Comparison of ENCODE assay signal across 1 cellular context in genomic region chr1:235971571-235972315, GRCh38.
TF ChIP-seq lines count a peak whose summit lies in the region.

No MANE protein-coding gene starts in this region.

TF ChIP-seq in GM12878, 131 proteins besides CTCF, POLR2A, EP300 and RAD21 (continued from another document and continues in another):
- no peak for TF ChIP-seq E2F8 (IDR thresholded peaks at IDR 0.05; ENCODE audit: low read depth, partially characterized antibody)
- no peak for TF ChIP-seq NKRF (conservative IDR thresholded peaks at IDR 0.05)
- 0 out of 3 replicates have a peak, but pooled peaks have one; percentile 43 for TF ChIP-seq POU2F2 (IDR thresholded peaks at IDR 0.05; ENCODE audit: borderline replicate concordance, low read depth, low read length)
- TF ChIP-seq EGR1 (IDR thresholded peaks at IDR 0.05; ENCODE audit: borderline replicate concordance in 1 of 2, low read depth in 2 of 2, low read length in 2 of 2) = no peak
- TF ChIP-seq HDAC2 (IDR thresholded peaks at IDR 0.05) = no peak
- no peak; the same call in 1 of the 2 replicates for TF ChIP-seq PML (IDR thresholded peaks at IDR 0.05; ENCODE audit: low read length)
- TF ChIP-seq CUX1 (IDR thresholded peaks at IDR 0.05; ENCODE audit: insufficient replicate concordance, low read depth, low read length) = no peak
- TF ChIP-seq HDAC6 (IDR thresholded peaks at IDR 0.05; ENCODE audit: unreplicated experiment) = no peak
- no peak for TF ChIP-seq BCLAF1 (IDR thresholded peaks at IDR 0.05)
- TF ChIP-seq ELK1 (IDR thresholded peaks at IDR 0.05; ENCODE audit: low read depth, low read length) = no peak
- no peak for TF ChIP-seq USF1 (IDR thresholded peaks at IDR 0.05; ENCODE audit: borderline replicate concordance, extremely low read length, insufficient read depth, low read depth, low read length)
- no peak for TF ChIP-seq MYB (IDR thresholded peaks at IDR 0.05; ENCODE audit: borderline replicate concordance, low read depth, low read length)
- TF ChIP-seq FOXM1 (IDR thresholded peaks at IDR 0.05; ENCODE audit: low read depth, low read length) = peak; percentile 72; the same call in 1 of the 2 replicates
- peak; percentile 18 to 47; a peak in 3 of 4 replicates for TF ChIP-seq IKZF2 (IDR thresholded peaks at IDR 0.05)
- TF ChIP-seq NR2C2 (IDR thresholded peaks at IDR 0.05; ENCODE audit: borderline replicate concordance, control insufficient read depth, insufficient read length, low read depth) = no peak
- no peak for TF ChIP-seq YBX1 (IDR thresholded peaks at IDR 0.05)
- no peak for TF ChIP-seq IRF3 (IDR thresholded peaks at IDR 0.05)
- TF ChIP-seq EED (IDR thresholded peaks at IDR 0.05; ENCODE audit: low read depth) = peak; percentile 42; the same call in 1 of the 2 replicates
- TF ChIP-seq BACH1 (IDR thresholded peaks at IDR 0.05; ENCODE audit: borderline replicate concordance) = no peak
- TF ChIP-seq RELB (IDR thresholded peaks at IDR 0.05; ENCODE audit: low read depth) = 0 out of 2 replicates have a peak, but pooled peaks have one; percentile 22
- no peak for TF ChIP-seq ZNF592 (IDR thresholded peaks at IDR 0.05)
- no peak for TF ChIP-seq HSF1 (IDR thresholded peaks at IDR 0.05; ENCODE audit: low read depth, low read length)
- no peak for TF ChIP-seq CBX5 (IDR thresholded peaks at IDR 0.05; ENCODE audit: low read depth)
- TF ChIP-seq IRF4 (IDR thresholded peaks at IDR 0.05; ENCODE audit: low read depth, low read length) = no peak
